24 cellular contexts compared by ENCODE assay signal in the genomic region with DNA sequence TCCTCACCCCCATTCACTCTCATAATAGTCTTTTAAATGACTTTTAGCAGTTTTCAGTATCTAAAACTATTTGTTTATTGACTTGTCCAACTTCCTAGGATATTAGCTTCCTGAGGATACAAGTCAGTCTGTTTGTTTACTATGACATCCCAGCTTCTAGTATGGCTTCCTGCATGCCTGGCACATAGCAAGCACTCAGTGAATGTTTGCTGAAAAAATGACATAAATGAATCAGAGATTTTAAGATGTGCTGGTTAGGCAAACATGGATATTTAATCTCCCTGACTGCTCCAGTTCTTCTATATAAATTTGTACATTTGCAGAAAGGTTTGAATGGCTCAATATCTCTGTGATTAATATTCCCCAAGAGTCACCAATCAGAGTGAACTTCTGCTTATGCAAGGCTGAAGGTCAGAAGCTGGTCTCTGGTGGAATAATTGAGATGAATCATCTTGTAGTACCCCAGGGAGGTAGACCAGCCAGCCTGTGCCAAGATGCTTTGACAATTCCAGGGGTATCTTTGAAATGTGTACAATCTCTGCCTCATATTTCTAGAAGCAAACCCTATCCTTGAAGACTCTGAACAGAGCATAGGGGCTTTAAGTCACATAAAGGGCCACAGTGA.
"Had no signal": no experiment of that assay in that cellular context is flagged by ENCODE, and none has a peak within 500 bp of the region (broad histone marks: within the 10 kb centered on the region; RNA-seq: fewer than 3 reads in every experiment).

No MANE protein-coding gene starts in this region.

- H3K9me3 ChIP-seq: esophagus squamous epithelium, lower lobe of right lung, thyroid gland, upper lobe of right lung had no signal

- H3K27me3 Mint-ChIP-seq: activated CD4-positive, alpha-beta memory T cell treated with anti-CD3 and anti-CD28 coated beads for 36 hours; activated naive CD4-positive, alpha-beta T cell treated with anti-CD3 and anti-CD28 coated beads, Interleukin-2, amount 10 ng/mL, durations not matched to agents 7 days and 5 days had no signal

- FAIRE-seq: keratinocyte had no signal

- H3K4me1 ChIP-seq: esophagus squamous epithelium, thyroid gland, upper lobe of right lung had no signal

- H3K27ac Mint-ChIP-seq: activated CD4-positive, alpha-beta memory T cell treated with anti-CD3 and anti-CD28 coated beads for 36 hours; activated naive CD4-positive, alpha-beta T cell treated with anti-CD3 and anti-CD28 coated beads, Interleukin-2, amount 10 ng/mL, durations not matched to agents 7 days and 5 days; activated T-cell treated with anti-CD3 and anti-CD28 coated beads, Interleukin-2, amount 50 U/mL, for 72 hours; endodermal cell; naive thymus-derived CD8-positive, alpha-beta T cell; neural progenitor cell; T-helper 2 cell treated with Interferon-gamma antibody and Interleukin-4, amounts not matched to agents 5 μg/mL and 100 μg/mL, for 36 hours had no signal

- H3K27ac ChIP-seq: cardiac muscle cell, esophagus squamous epithelium, heart right ventricle, lower lobe of right lung, neural progenitor cell, thyroid gland, upper lobe of right lung had no signal

- H3K4me3 Mint-ChIP-seq: activated CD4-positive, alpha-beta memory T cell treated with anti-CD3 and anti-CD28 coated beads for 36 hours; activated naive CD4-positive, alpha-beta T cell treated with anti-CD3 and anti-CD28 coated beads, Interleukin-2, amount 10 ng/mL, durations not matched to agents 7 days and 5 days; activated T-cell treated with anti-CD3 and anti-CD28 coated beads, Interleukin-2, amount 50 U/mL, for 72 hours; endodermal cell; naive thymus-derived CD8-positive, alpha-beta T cell; neural progenitor cell; T-helper 2 cell treated with Interferon-gamma antibody and Interleukin-4, amounts not matched to agents 5 μg/mL and 100 μg/mL, for 36 hours had no signal

- H3K4me3 ChIP-seq: cardiac muscle cell, esophagus squamous epithelium, heart right ventricle, lower lobe of right lung, neural progenitor cell, thyroid gland, upper lobe of right lung had no signal

- DNase-seq: activated CD4-positive, alpha-beta memory T cell treated with anti-CD3 and anti-CD28 coated beads for 36 hours; activated CD4-positive, alpha-beta T cell treated with anti-CD3 and anti-CD28 coated beads for 4 hours; activated CD4-positive, CD25-positive, alpha-beta regulatory T cell; activated effector memory CD4-positive, alpha-beta T cell treated with Interleukin-2 at 50 U/mL for 16 hours; activated naive CD4-positive, alpha-beta T cell treated with anti-CD3 and anti-CD28 coated beads, Interleukin-2, amount 10 ng/mL, durations not matched to agents 7 days and 5 days; activated T-cell treated with anti-CD3 and anti-CD28 coated beads, Interleukin-2, amount 50 U/mL, for 72 hours; amygdala; cortex of kidney; endodermal cell; esophagus squamous epithelium; foreskin fibroblast; heart right ventricle; lower lobe of right lung; naive thymus-derived CD8-positive, alpha-beta T cell; posterior cingulate gyrus; stimulated activated CD4-positive, alpha-beta T cell treated with anti-CD3 and anti-CD28 coated beads, Interleukin-4, amount 100 ng/mL, for 4 hours; stimulated activated naive CD8-positive, alpha-beta T cell treated with anti-CD3 and anti-CD28 coated beads, Interleukin-15, Interleukin-2, amounts not matched to agents 100 U/mL and 50 U/mL, for 24 hours; substantia nigra; thyroid gland; upper lobe of right lung had no signal

- H3K36me3 Mint-ChIP-seq: activated CD4-positive, alpha-beta memory T cell treated with anti-CD3 and anti-CD28 coated beads for 36 hours; activated naive CD4-positive, alpha-beta T cell treated with anti-CD3 and anti-CD28 coated beads, Interleukin-2, amount 10 ng/mL, durations not matched to agents 7 days and 5 days; naive thymus-derived CD8-positive, alpha-beta T cell; neural progenitor cell had no signal

- H3K27me3 ChIP-seq: cardiac muscle cell, esophagus squamous epithelium, heart right ventricle, neural progenitor cell, thyroid gland, upper lobe of right lung had no signal

- H3K9ac ChIP-seq: neural progenitor cell had no signal

- H2AFZ ChIP-seq: neural progenitor cell had no signal

- H3K4me2 ChIP-seq: neural progenitor cell had no signal

- H3K4me1 Mint-ChIP-seq: activated naive CD4-positive, alpha-beta T cell treated with anti-CD3 and anti-CD28 coated beads, Interleukin-2, amount 10 ng/mL, durations not matched to agents 7 days and 5 days; naive thymus-derived CD8-positive, alpha-beta T cell had no signal

- H3K9me3 Mint-ChIP-seq: activated CD4-positive, alpha-beta memory T cell treated with anti-CD3 and anti-CD28 coated beads for 36 hours; activated naive CD4-positive, alpha-beta T cell treated with anti-CD3 and anti-CD28 coated beads, Interleukin-2, amount 10 ng/mL, durations not matched to agents 7 days and 5 days; activated T-cell treated with anti-CD3 and anti-CD28 coated beads, Interleukin-2, amount 50 U/mL, for 72 hours; endodermal cell; naive thymus-derived CD8-positive, alpha-beta T cell; neural progenitor cell; T-helper 2 cell treated with Interferon-gamma antibody and Interleukin-4, amounts not matched to agents 5 μg/mL and 100 μg/mL, for 36 hours had no signal

- H3K36me3 ChIP-seq: cardiac muscle cell, esophagus squamous epithelium, heart right ventricle, lower lobe of right lung, neural progenitor cell, thyroid gland, upper lobe of right lung had no signal
